ENCODE assay signal across 40 cellular contexts in genomic region chr16:89077076-89077475, GRCh38.
"Had no signal": no experiment of that assay in that cellular context is flagged by ENCODE, and none has a peak within 500 bp of the region (broad histone marks: within the 10 kb centered on the region; RNA-seq: fewer than 3 reads in every experiment).

No MANE protein-coding gene starts in this region.

- ATAC-seq: activated naive CD4-positive, alpha-beta T cell treated with anti-CD3 and anti-CD28 coated beads, Interleukin-2, amount 50 U/mL, for 72 hours; activated naive CD8-positive, alpha-beta T cell treated with anti-CD3 and anti-CD28 coated beads, Interleukin-2, amount 50 U/mL, for 24 hours; activated T-cell treated with anti-CD3 and anti-CD28 coated beads, Interleukin-2, amount 50 U/mL, for 4 hours; activated T-cell treated with anti-CD3 and anti-CD28 coated beads, Interleukin-2, amount 50 U/mL, for 72 hours; activated T-helper 17 cell treated with anti-CD3 and anti-CD28 coated beads, Interleukin-2, amount 50 U/mL, for 72 hours; body of pancreas had no signal

- H3K27me3 ChIP-seq: ascending aorta, body of pancreas, cardiac muscle cell had no signal

- H3K9me3 ChIP-seq: adrenal gland, ascending aorta, body of pancreas, breast epithelium had no signal

- H3K9me3 Mint-ChIP-seq: activated naive CD4-positive, alpha-beta T cell treated with anti-CD3 and anti-CD28 coated beads for 36 hours; activated naive CD4-positive, alpha-beta T cell treated with anti-CD3 and anti-CD28 coated beads, Interleukin-2, amount 50 U/mL, for 24 hours; activated T-cell treated with anti-CD3 and anti-CD28 coated beads, Interleukin-2, amount 50 U/mL, for 24 hours; activated T-cell treated with anti-CD3 and anti-CD28 coated beads, Interleukin-2, amount 50 U/mL, for 4 hours; activated T-helper 17 cell treated with anti-CD3 and anti-CD28 coated beads, Interleukin-2, amount 50 U/mL, for 72 hours; central memory CD8-positive, alpha-beta T cell had no signal

- H3K27ac ChIP-seq: adrenal gland, ascending aorta, body of pancreas, brain microvascular endothelial cell, breast epithelium, cardiac muscle cell had no signal

- H3K27ac Mint-ChIP-seq: activated naive CD4-positive, alpha-beta T cell treated with anti-CD3 and anti-CD28 coated beads for 36 hours; activated naive CD4-positive, alpha-beta T cell treated with anti-CD3 and anti-CD28 coated beads, Interleukin-2, amount 10 ng/mL, durations not matched to agents 7 days and 5 days; activated naive CD4-positive, alpha-beta T cell treated with anti-CD3 and anti-CD28 coated beads, Interleukin-2, amount 50 U/mL, for 24 hours; activated naive CD4-positive, alpha-beta T cell treated with anti-CD3 and anti-CD28 coated beads, Interleukin-2, amount 50 U/mL, for 72 hours; activated naive CD8-positive, alpha-beta T cell; activated naive CD8-positive, alpha-beta T cell treated with anti-CD3 and anti-CD28 coated beads for 36 hours; activated naive CD8-positive, alpha-beta T cell treated with anti-CD3 and anti-CD28 coated beads, Interleukin-2, amount 10 ng/mL, durations not matched to agents 7 days and 5 days; activated naive CD8-positive, alpha-beta T cell treated with anti-CD3 and anti-CD28 coated beads, Interleukin-2, amount 50 U/mL, for 24 hours; activated T-cell treated with anti-CD3 and anti-CD28 coated beads, Interleukin-2, amount 50 U/mL, for 24 hours; activated T-cell treated with anti-CD3 and anti-CD28 coated beads, Interleukin-2, amount 50 U/mL, for 72 hours; activated T-helper 1 cell treated with anti-CD3 and anti-CD28 coated beads, Interleukin-12 subunit alpha, Interleukin-12 subunit beta, Interleukin-2, Interleukin-4 antibody, amounts not matched to agents 30 ng/mL and 10 ng/mL and 1 ng/mL, durations not matched to agents 14 hours and 24 hours and 36 hours; activated T-helper 17 cell treated with anti-CD3 and anti-CD28 coated beads, Interleukin-2, amount 50 U/mL, for 72 hours; activated T-helper 2 cell treated with anti-CD3 and anti-CD28 coated beads, Interferon-gamma antibody, Interleukin-2, Interleukin-4, amounts not matched to agents 10 μg/mL and 5 μg/mL and 100 μg/mL, durations not matched to agents 14 hours and 24 hours and 36 hours had no signal

- H3K4me1 ChIP-seq: adrenal gland, ascending aorta, body of pancreas, breast epithelium had no signal

- H3K4me1 Mint-ChIP-seq: activated naive CD4-positive, alpha-beta T cell treated with anti-CD3 and anti-CD28 coated beads, Interleukin-2, amount 10 ng/mL, durations not matched to agents 7 days and 5 days; activated naive CD4-positive, alpha-beta T cell treated with anti-CD3 and anti-CD28 coated beads, Interleukin-2, amount 50 U/mL, for 24 hours; activated naive CD8-positive, alpha-beta T cell treated with anti-CD3 and anti-CD28 coated beads for 36 hours; activated naive CD8-positive, alpha-beta T cell treated with anti-CD3 and anti-CD28 coated beads, Interleukin-2, amount 10 ng/mL, durations not matched to agents 7 days and 5 days; activated naive CD8-positive, alpha-beta T cell treated with anti-CD3 and anti-CD28 coated beads, Interleukin-2, amount 50 U/mL, for 24 hours; activated T-helper 17 cell treated with anti-CD3 and anti-CD28 coated beads, Interleukin-2, amount 50 U/mL, for 72 hours; central memory CD8-positive, alpha-beta T cell had no signal

- H3K27me3 Mint-ChIP-seq: activated naive CD4-positive, alpha-beta T cell treated with anti-CD3 and anti-CD28 coated beads, Interleukin-2, amount 50 U/mL, for 24 hours; activated naive CD8-positive, alpha-beta T cell; activated naive CD8-positive, alpha-beta T cell treated with anti-CD3 and anti-CD28 coated beads for 36 hours; activated naive CD8-positive, alpha-beta T cell treated with anti-CD3 and anti-CD28 coated beads, Interleukin-2, amount 10 ng/mL, durations not matched to agents 7 days and 5 days; activated naive CD8-positive, alpha-beta T cell treated with anti-CD3 and anti-CD28 coated beads, Interleukin-2, amount 50 U/mL, for 24 hours; activated T-cell treated with anti-CD3 and anti-CD28 coated beads, Interleukin-2, amount 50 U/mL, for 24 hours; activated T-helper 17 cell treated with anti-CD3 and anti-CD28 coated beads, Interleukin-2, amount 50 U/mL, for 72 hours; central memory CD8-positive, alpha-beta T cell had no signal

- H3K4me3 ChIP-seq: adrenal gland, ascending aorta, body of pancreas, breast epithelium, cardiac muscle cell had no signal

- DNase-seq: activated effector memory CD4-positive, alpha-beta T cell treated with anti-CD3 and anti-CD28 coated beads, Interleukin-2, amount 50 U/mL, for 16 hours; activated effector memory CD4-positive, alpha-beta T cell treated with Interleukin-2 at 50 U/mL for 16 hours; activated gamma-delta T cell; activated gamma-delta T cell treated with Interleukin-2 at 50 U/mL for 16 hours; activated naive CD4-positive, alpha-beta T cell; activated naive CD4-positive, alpha-beta T cell treated with anti-CD3 and anti-CD28 coated beads for 36 hours; activated naive CD4-positive, alpha-beta T cell treated with anti-CD3 and anti-CD28 coated beads, Interleukin-2, amount 10 ng/mL, durations not matched to agents 7 days and 5 days; activated naive CD4-positive, alpha-beta T cell treated with anti-CD3 and anti-CD28 coated beads, Interleukin-2, amount 50 U/mL, for 16 hours; activated naive CD4-positive, alpha-beta T cell treated with Interleukin-2 at 50 U/mL for 16 hours; activated naive CD8-positive, alpha-beta T cell treated with anti-CD3 and anti-CD28 coated beads for 36 hours; activated naive CD8-positive, alpha-beta T cell treated with anti-CD3 and anti-CD28 coated beads, Interleukin-2, amount 10 ng/mL, durations not matched to agents 7 days and 5 days; activated naive CD8-positive, alpha-beta T cell treated with anti-CD3 and anti-CD28 coated beads, Interleukin-2, amount 50 U/mL, for 24 hours; activated T-cell treated with anti-CD3 and anti-CD28 coated beads for 4 hours; activated T-cell treated with anti-CD3 and anti-CD28 coated beads, Interleukin-2, amount 50 U/mL, for 1 hour; activated T-cell treated with anti-CD3 and anti-CD28 coated beads, Interleukin-2, amount 50 U/mL, for 24 hours; activated T-cell treated with anti-CD3 and anti-CD28 coated beads, Interleukin-2, amount 50 U/mL, for 4 hours; activated T-cell treated with anti-CD3 and anti-CD28 coated beads, Interleukin-2, amount 50 U/mL, for 48 hours; activated T-cell treated with anti-CD3 and anti-CD28 coated beads, Interleukin-2, amount 50 U/mL, for 72 hours; adrenal gland; amniotic stem cell; amygdala; anterior cingulate cortex; aorta; body of pancreas; brain microvascular endothelial cell; caudate nucleus; central memory CD4-positive, alpha-beta T cell; cerebellar nuclear complex had no signal

- H3K4me3 Mint-ChIP-seq: activated naive CD4-positive, alpha-beta T cell treated with anti-CD3 and anti-CD28 coated beads for 36 hours; activated naive CD4-positive, alpha-beta T cell treated with anti-CD3 and anti-CD28 coated beads, Interleukin-2, amount 10 ng/mL, durations not matched to agents 7 days and 5 days; activated naive CD4-positive, alpha-beta T cell treated with anti-CD3 and anti-CD28 coated beads, Interleukin-2, amount 50 U/mL, for 24 hours; activated naive CD8-positive, alpha-beta T cell; activated naive CD8-positive, alpha-beta T cell treated with anti-CD3 and anti-CD28 coated beads for 36 hours; activated naive CD8-positive, alpha-beta T cell treated with anti-CD3 and anti-CD28 coated beads, Interleukin-2, amount 10 ng/mL, durations not matched to agents 7 days and 5 days; activated naive CD8-positive, alpha-beta T cell treated with anti-CD3 and anti-CD28 coated beads, Interleukin-2, amount 50 U/mL, for 24 hours; activated T-cell treated with anti-CD3 and anti-CD28 coated beads, Interleukin-2, amount 50 U/mL, for 24 hours; activated T-cell treated with anti-CD3 and anti-CD28 coated beads, Interleukin-2, amount 50 U/mL, for 4 hours; activated T-cell treated with anti-CD3 and anti-CD28 coated beads, Interleukin-2, amount 50 U/mL, for 72 hours; activated T-helper 1 cell treated with anti-CD3 and anti-CD28 coated beads, Interleukin-12 subunit alpha, Interleukin-12 subunit beta, Interleukin-2, Interleukin-4 antibody, amounts not matched to agents 30 ng/mL and 10 ng/mL and 1 ng/mL, durations not matched to agents 14 hours and 24 hours and 36 hours; activated T-helper 17 cell treated with anti-CD3 and anti-CD28 coated beads, Interleukin-2, amount 50 U/mL, for 72 hours; brain; central memory CD8-positive, alpha-beta T cell had no signal

- H3K36me3 Mint-ChIP-seq: activated naive CD4-positive, alpha-beta T cell treated with anti-CD3 and anti-CD28 coated beads, Interleukin-2, amount 10 ng/mL, durations not matched to agents 7 days and 5 days; activated naive CD4-positive, alpha-beta T cell treated with anti-CD3 and anti-CD28 coated beads, Interleukin-2, amount 50 U/mL, for 24 hours; activated naive CD4-positive, alpha-beta T cell treated with anti-CD3 and anti-CD28 coated beads, Interleukin-2, amount 50 U/mL, for 72 hours; activated naive CD8-positive, alpha-beta T cell; activated naive CD8-positive, alpha-beta T cell treated with anti-CD3 and anti-CD28 coated beads for 36 hours; activated naive CD8-positive, alpha-beta T cell treated with anti-CD3 and anti-CD28 coated beads, Interleukin-2, amount 10 ng/mL, durations not matched to agents 7 days and 5 days; brain had no signal

- FAIRE-seq: astrocyte had no signal

- H3K36me3 ChIP-seq: adrenal gland, ascending aorta, brain microvascular endothelial cell, breast epithelium, cardiac muscle cell had no signal
